Comparison of ENCODE assay signal across 1 cellular context in the genomic region with DNA sequence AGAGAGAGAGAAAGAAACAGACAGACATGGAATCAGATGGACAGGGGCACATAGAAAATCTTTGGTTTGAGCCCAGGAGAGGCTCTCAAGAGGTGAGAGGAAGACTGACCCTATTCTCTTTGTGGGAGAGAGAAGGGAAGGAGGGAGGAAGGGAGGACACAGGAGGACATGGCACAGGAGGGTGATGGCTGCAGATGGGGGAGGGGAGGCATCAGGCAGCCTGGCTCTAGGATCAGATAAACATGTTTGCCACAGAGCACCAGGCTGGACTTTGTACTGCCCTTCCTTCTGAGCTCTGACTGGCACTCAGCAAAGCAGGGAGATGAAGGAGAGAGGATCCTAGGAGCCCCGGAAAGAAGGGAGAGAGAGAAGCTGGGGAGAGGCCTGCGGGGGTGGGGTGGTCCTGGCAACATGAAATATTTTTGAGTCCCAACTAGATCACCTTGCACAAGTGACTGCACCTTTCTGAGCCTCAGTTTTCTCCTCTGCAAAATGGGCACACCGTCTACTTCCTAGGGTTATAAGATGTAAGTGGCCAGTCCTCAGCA.
A peak's percentile ranks its signal among the peaks of the same experiment; 100 is the strongest.
TF ChIP-seq lines count a peak whose summit lies in the region.

No MANE protein-coding gene starts in this region.

TF ChIP-seq in liver, 16 proteins besides CTCF, POLR2A, EP300 and RAD21 (continued from another document):
- TF ChIP-seq, protein P1, sequence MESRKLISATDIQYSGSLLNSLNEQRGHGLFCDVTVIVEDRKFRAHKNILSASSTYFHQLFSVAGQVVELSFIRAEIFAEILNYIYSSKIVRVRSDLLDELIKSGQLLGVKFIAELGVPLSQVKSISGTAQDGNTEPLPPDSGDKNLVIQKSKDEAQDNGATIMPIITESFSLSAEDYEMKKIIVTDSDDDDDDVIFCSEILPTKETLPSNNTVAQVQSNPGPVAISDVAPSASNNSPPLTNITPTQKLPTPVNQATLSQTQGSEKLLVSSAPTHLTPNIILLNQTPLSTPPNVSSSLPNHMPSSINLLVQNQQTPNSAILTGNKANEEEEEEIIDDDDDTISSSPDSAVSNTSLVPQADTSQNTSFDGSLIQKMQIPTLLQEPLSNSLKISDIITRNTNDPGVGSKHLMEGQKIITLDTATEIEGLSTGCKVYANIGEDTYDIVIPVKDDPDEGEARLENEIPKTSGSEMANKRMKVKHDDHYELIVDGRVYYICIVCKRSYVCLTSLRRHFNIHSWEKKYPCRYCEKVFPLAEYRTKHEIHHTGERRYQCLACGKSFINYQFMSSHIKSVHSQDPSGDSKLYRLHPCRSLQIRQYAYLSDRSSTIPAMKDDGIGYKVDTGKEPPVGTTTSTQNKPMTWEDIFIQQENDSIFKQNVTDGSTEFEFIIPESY (IDR thresholded peaks at IDR 0.05): no peak
- TF ChIP-seq GABPA (IDR thresholded peaks at IDR 0.05 in 1 of 2, conservative IDR thresholded peaks at IDR 0.05 in 1 of 2) (no peak), JUND (IDR thresholded peaks at IDR 0.05) (peak; percentile 47 to 54), TAF1 (conservative IDR thresholded peaks at IDR 0.05) (no peak), FOXA1 (IDR thresholded peaks at IDR 0.05) (no peak), RXRA (IDR thresholded peaks at IDR 0.05) (peak; percentile 82 to 84), HNF4G (IDR thresholded peaks at IDR 0.05) (peak; percentile 95), EGR1 (IDR thresholded peaks at IDR 0.05; ENCODE audit: low read depth in 2 of 2) (no peak), NR2F2 (IDR thresholded peaks at IDR 0.05) (no peak), SP1 (IDR thresholded peaks at IDR 0.05) (peak; percentile 92)
- TF ChIP-seq, protein P2, sequence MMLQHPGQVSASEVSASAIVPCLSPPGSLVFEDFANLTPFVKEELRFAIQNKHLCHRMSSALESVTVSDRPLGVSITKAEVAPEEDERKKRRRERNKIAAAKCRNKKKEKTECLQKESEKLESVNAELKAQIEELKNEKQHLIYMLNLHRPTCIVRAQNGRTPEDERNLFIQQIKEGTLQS (IDR thresholded peaks at IDR 0.05): peak; percentile 45
- TF ChIP-seq, protein P3, sequence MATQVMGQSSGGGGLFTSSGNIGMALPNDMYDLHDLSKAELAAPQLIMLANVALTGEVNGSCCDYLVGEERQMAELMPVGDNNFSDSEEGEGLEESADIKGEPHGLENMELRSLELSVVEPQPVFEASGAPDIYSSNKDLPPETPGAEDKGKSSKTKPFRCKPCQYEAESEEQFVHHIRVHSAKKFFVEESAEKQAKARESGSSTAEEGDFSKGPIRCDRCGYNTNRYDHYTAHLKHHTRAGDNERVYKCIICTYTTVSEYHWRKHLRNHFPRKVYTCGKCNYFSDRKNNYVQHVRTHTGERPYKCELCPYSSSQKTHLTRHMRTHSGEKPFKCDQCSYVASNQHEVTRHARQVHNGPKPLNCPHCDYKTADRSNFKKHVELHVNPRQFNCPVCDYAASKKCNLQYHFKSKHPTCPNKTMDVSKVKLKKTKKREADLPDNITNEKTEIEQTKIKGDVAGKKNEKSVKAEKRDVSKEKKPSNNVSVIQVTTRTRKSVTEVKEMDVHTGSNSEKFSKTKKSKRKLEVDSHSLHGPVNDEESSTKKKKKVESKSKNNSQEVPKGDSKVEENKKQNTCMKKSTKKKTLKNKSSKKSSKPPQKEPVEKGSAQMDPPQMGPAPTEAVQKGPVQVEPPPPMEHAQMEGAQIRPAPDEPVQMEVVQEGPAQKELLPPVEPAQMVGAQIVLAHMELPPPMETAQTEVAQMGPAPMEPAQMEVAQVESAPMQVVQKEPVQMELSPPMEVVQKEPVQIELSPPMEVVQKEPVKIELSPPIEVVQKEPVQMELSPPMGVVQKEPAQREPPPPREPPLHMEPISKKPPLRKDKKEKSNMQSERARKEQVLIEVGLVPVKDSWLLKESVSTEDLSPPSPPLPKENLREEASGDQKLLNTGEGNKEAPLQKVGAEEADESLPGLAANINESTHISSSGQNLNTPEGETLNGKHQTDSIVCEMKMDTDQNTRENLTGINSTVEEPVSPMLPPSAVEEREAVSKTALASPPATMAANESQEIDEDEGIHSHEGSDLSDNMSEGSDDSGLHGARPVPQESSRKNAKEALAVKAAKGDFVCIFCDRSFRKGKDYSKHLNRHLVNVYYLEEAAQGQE (IDR thresholded peaks at IDR 0.05): peak; percentile 72
- TF ChIP-seq, protein P4, sequence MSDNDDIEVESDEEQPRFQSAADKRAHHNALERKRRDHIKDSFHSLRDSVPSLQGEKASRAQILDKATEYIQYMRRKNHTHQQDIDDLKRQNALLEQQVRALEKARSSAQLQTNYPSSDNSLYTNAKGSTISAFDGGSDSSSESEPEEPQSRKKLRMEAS (IDR thresholded peaks at IDR 0.05): peak; percentile 60
